ENCODE assay signal across 8 cellular contexts in genomic region chr12:6230321-6231110, GRCh38. TPM values are rescaled to one million over a fixed set of nuclear protein-coding genes. Genes with fewer than 3 reads are reported as not detected.
DNase-seq lines count a peak whose midpoint lies in the region; ATAC-seq and TF ChIP-seq lines count a peak whose summit lies in the region.

No MANE protein-coding gene starts in this region.

- TF ChIP-seq EP300 in SK-N-SH (IDR thresholded peaks at IDR 0.05; ENCODE audit: borderline replicate concordance in 1 of 2, low read depth in 1 of 2, low read length in 1 of 2): no peak

- H3K4me3 ChIP-seq in SK-N-SH (ENCODE audit: low read depth in 2 of 2, low read length in 1 of 2): no peak overlapping the region
- H3K4me3 ChIP-seq in OCI-LY7 (ENCODE audit: low read depth, low read length, poor library complexity, severe bottlenecking): peak overlapping the region; percentile 6
- no peak overlapping the region for H3K4me3 ChIP-seq in fibroblast of villous mesenchyme (ENCODE audit: low read depth, low read length)

- H2AFZ ChIP-seq in SK-N-SH (ENCODE audit: low read depth) (no peak overlapping the region), OCI-LY7 (ENCODE audit: low read length) (peak overlapping the region; percentile 96)

- intact Hi-C loops in OCI-LY7 (cut with micrococcal nuclease; ENCODE audit: unreplicated experiment): no loop called here

- DNase-seq in SK-N-SH (no peak), OCI-LY7 (ENCODE audit: low spot score) (peak; percentile 84), fibroblast of villous mesenchyme (ENCODE audit: low read depth) (peak; percentile 78), progenitor cell of endocrine pancreas (ENCODE audit: low spot score, unreplicated experiment) (no peak), type B pancreatic cell (ENCODE audit: extremely low spot score, unreplicated experiment) (no peak)
- peak; percentile 32 to 43 for DNase-seq in activated T-helper 1 cell treated with anti-CD3 and anti-CD28 coated beads, Interleukin-2, amount 50 U/mL, for 16 hours (ENCODE audit: low read depth in 1 of 2, low spot score in 1 of 2)

- H3K27ac ChIP-seq in SK-N-SH (ENCODE audit: low read depth in 2 of 2, low read length in 1 of 2) (peak overlapping the region; percentile 43 to 64; a peak in 3 of 4 replicates), OCI-LY7 (ENCODE audit: low read depth, low read length, poor library complexity, severe bottlenecking) (no peak overlapping the region)

- H3K9me3 Mint-ChIP-seq in progenitor cell of endocrine pancreas (ENCODE audit: low read depth): no peaks in the 10 kb centered on the region
- H3K9me3 Mint-ChIP-seq in type B pancreatic cell: no peaks in the 10 kb centered on the region

- H3K27me3 Mint-ChIP-seq in progenitor cell of endocrine pancreas: peaks cover 29% of the 10 kb centered on the region
- H3K27me3 Mint-ChIP-seq in type B pancreatic cell: peaks cover 3% of the 10 kb centered on the region

- no peak; the same call in 2 of the 3 replicates for ATAC-seq in SK-N-SH treated with all-trans-retinoic acid at 6 μM for 48 hours
- ATAC-seq in GM19395 (IDR thresholded peaks at IDR 0.05; ENCODE audit: unreplicated experiment): no peak

- POLR2A ChIA-PET in SK-N-SH (lab: Yijun Ruan, JAX): no interaction called here
- POLR2A ChIA-PET in OCI-LY7 (lab: Charles Lee): interaction anchor here (0.7 to 2.5 kb wide), 7 partner anchors 10 to 126 kb away, joined by 3 to 9 read pairs (median 5); no protein-coding TSS in a partner anchor

- H3F3A ChIP-seq in SK-N-SH (replicated peaks; ENCODE audit: insufficient read depth): no peaks in the 10 kb centered on the region

- H4K20me1 ChIP-seq in SK-N-SH (ENCODE audit: insufficient read depth) (no peaks in the 10 kb centered on the region), OCI-LY7 (ENCODE audit: insufficient read depth, low read length) (no peaks in the 10 kb centered on the region)

- peaks cover 0 to 2% of the 10 kb centered on the region in 2 experiments for H3K36me3 ChIP-seq in SK-N-SH (replicated peaks in 1 of 2; ENCODE audit: control insufficient read depth in 1 of 2, insufficient read depth in 2 of 2, low read length in 1 of 2)
- no peaks in the 10 kb centered on the region for H3K36me3 ChIP-seq in OCI-LY7 (ENCODE audit: insufficient read depth, low read length)

- no TSS peak for BruUV-seq in OCI-LY7 (replicated peaks; lab: Mats Ljungman, UMichigan)

- TF ChIP-seq RAD21 in SK-N-SH (IDR thresholded peaks at IDR 0.05; ENCODE audit: low read length): no peak

- H3K4me1 ChIP-seq in SK-N-SH (ENCODE audit: control insufficient read depth in 1 of 2, insufficient read depth in 2 of 2, low read depth in 1 of 2, low read length in 1 of 2): peaks cover 16 to 69% of the 10 kb centered on the region in 2 experiments; a peak in 2 of 4 replicates
- peaks cover 16% of the 10 kb centered on the region for H3K4me1 ChIP-seq in OCI-LY7 (ENCODE audit: insufficient read depth, low read length, poor library complexity, severe bottlenecking)

- H3K9me3 ChIP-seq in SK-N-SH: no peaks in the 10 kb centered on the region
- H3K9me3 ChIP-seq in OCI-LY7 (ENCODE audit: low read length): no peaks in the 10 kb centered on the region

- H3K4me3 Mint-ChIP-seq in progenitor cell of endocrine pancreas (ENCODE audit: low read depth) (no peak overlapping the region), type B pancreatic cell (peak overlapping the region; percentile 71)

- H3K4me1 Mint-ChIP-seq in progenitor cell of endocrine pancreas (ENCODE audit: low read depth) (peaks cover 26% of the 10 kb centered on the region), type B pancreatic cell (ENCODE audit: unreplicated experiment) (peaks cover 68% of the 10 kb centered on the region)

- H3K9me2 ChIP-seq in SK-N-SH (no peaks in the 10 kb centered on the region), OCI-LY7 (ENCODE audit: insufficient read depth, low read length) (no peaks in the 10 kb centered on the region)

- no peaks in the 10 kb centered on the region for H3K36me3 Mint-ChIP-seq in progenitor cell of endocrine pancreas (ENCODE audit: insufficient read depth)
- peaks cover 33% of the 10 kb centered on the region for H3K36me3 Mint-ChIP-seq in type B pancreatic cell

- H3K4me2 ChIP-seq in SK-N-SH (peak overlapping the region; percentile 12; the same call in 1 of the 2 replicates), OCI-LY7 (ENCODE audit: low read length) (peak overlapping the region; percentile 53)

- WGBS in SK-N-SH (ENCODE audit: low lambda C conversion rate): 95% methylated on average over 16 of the region's 16 CpGs

- H3K79me2 ChIP-seq in SK-N-SH (ENCODE audit: insufficient read depth): no peaks in the 10 kb centered on the region; the same call in 1 of the 2 replicates
- H3K79me2 ChIP-seq in OCI-LY7 (ENCODE audit: insufficient read depth, low read depth, low read length): no peaks in the 10 kb centered on the region

- no peak overlapping the region for H3K9ac ChIP-seq in SK-N-SH

- CTCF ChIA-PET in SK-N-SH (lab: Yijun Ruan, JAX): interaction anchor here (1.3 to 4.0 kb wide), 4 partner anchors 35 to 166 kb away, joined by 4 to 20 read pairs (median 8); no protein-coding TSS in a partner anchor
- CTCF ChIA-PET in OCI-LY7 (lab: Charles Lee; ENCODE audit: unreplicated experiment): interaction anchor here (1.2 kb wide), 2 partner anchors 35 to 36 kb away, joined by 5 to 7 read pairs; no protein-coding TSS in a partner anchor

- H3K27ac Mint-ChIP-seq in progenitor cell of endocrine pancreas (peak overlapping the region; percentile 80), type B pancreatic cell (peak overlapping the region; percentile 97)

- TF ChIP-seq CTCF in SK-N-SH (IDR thresholded peaks at IDR 0.05) (no peak), OCI-LY7 (conservative IDR thresholded peaks at IDR 0.05; ENCODE audit: low read length) (no peak), fibroblast of villous mesenchyme (IDR thresholded peaks at IDR 0.05; ENCODE audit: insufficient read depth, low read depth, low read length) (no peak), progenitor cell of endocrine pancreas (IDR thresholded peaks at IDR 0.05; ENCODE audit: unreplicated experiment) (no peak), type B pancreatic cell (conservative IDR thresholded peaks at IDR 0.05) (no peak)

- no peaks in the 10 kb centered on the region for H3K27me3 ChIP-seq in SK-N-SH (ENCODE audit: insufficient read depth)

TF ChIP-seq in SK-N-SH, 30 proteins besides CTCF, POLR2A, EP300 and RAD21:
- TF ChIP-seq YY1 (IDR thresholded peaks at IDR 0.05; ENCODE audit: low read depth) (no peak), SIN3A (IDR thresholded peaks at IDR 0.05; ENCODE audit: borderline replicate concordance, low read depth, low read length) (no peak), USF2 (IDR thresholded peaks at IDR 0.05; ENCODE audit: borderline replicate concordance, low read depth, low read length) (no peak), MEF2A (IDR thresholded peaks at IDR 0.05; ENCODE audit: borderline replicate concordance, low read depth) (no peak), TCF12 (IDR thresholded peaks at IDR 0.05) (no peak), EZH2phosphoT487 (IDR thresholded peaks at IDR 0.05; ENCODE audit: borderline replicate concordance, low read depth) (no peak), TAF1 (IDR thresholded peaks at IDR 0.05; ENCODE audit: borderline replicate concordance, low read depth, low read length) (no peak)

TF ChIP-seq in SK-N-SH treated with all-trans-retinoic acid at 6 μM for 48 hours, 23 proteins besides CTCF, POLR2A, EP300 and RAD21:
- no peak for TF ChIP-seq TCF4 (CRISPR knock-in tag; IDR thresholded peaks at IDR 0.05; ENCODE audit: borderline replicate concordance)
- TF ChIP-seq TOX (CRISPR knock-in tag; IDR thresholded peaks at IDR 0.05; ENCODE audit: borderline replicate concordance): no peak
- no peak for TF ChIP-seq ZNF8 (CRISPR knock-in tag; IDR thresholded peaks at IDR 0.05)
- TF ChIP-seq CSRNP3 (CRISPR knock-in tag; IDR thresholded peaks at IDR 0.05): no peak

RNA-seq across cellular contexts. Expression of gene CD9, which starts 30.3 kb away (rescaled TPM):
- polyA plus RNA-seq in SK-N-SH (2012; rRNA removed): 76.6 and 77.3 TPM in 2 replicates
- polyA plus RNA-seq in SK-N-SH (2012; cell fraction: cytosol; rRNA removed): 71.1 and 79.7 TPM in 2 replicates
- 33.1 and 44.1 TPM in 2 replicates for polyA plus RNA-seq in SK-N-SH (2012; cell fraction: nucleus; rRNA removed)
- total RNA-seq in OCI-LY7 (2014; rRNA removed; shearing (Covaris generic)): not detected in 2 replicates
- total RNA-seq in OCI-LY7 (2022) (not detected in 2 replicates), fibroblast of villous mesenchyme (120 and 209 TPM in 2 replicates), progenitor cell of endocrine pancreas (6.0 and 10.8 TPM in 2 replicates), type B pancreatic cell (ENCODE audit: low replicate concordance) (120 and 807 TPM in 2 replicates)

Comparison
In these comparisons a context has a peak if more than half of its experiments do, and no peak if none do; other contexts are left out.
1. DNase-seq: peak in OCI-LY7 (single experiment), activated T-helper 1 cell treated with anti-CD3 and anti-CD28 coated beads, Interleukin-2, amount 50 U/mL, for 16 hours (2 of 2) and fibroblast of villous mesenchyme (single experiment); none in SK-N-SH (single experiment), progenitor cell of endocrine pancreas (single experiment) and type B pancreatic cell (single experiment).
2. RNA of gene CD9, which starts 30.3 kb away (total RNA-seq): 120 to 209 TPM in fibroblast of villous mesenchyme and 120 to 807 TPM in type B pancreatic cell; 6.0 to 10.8 TPM in progenitor cell of endocrine pancreas and not detected in OCI-LY7; every median in the first group is over 10 times any median in the second.